8 cellular contexts compared by ENCODE assay signal in genomic region chr7:73519867-73520672, GRCh38. TPM values are rescaled to one million over a fixed set of nuclear protein-coding genes. Genes with fewer than 3 reads are reported as not detected.
A peak's percentile ranks its signal among the peaks of the same experiment; 100 is the strongest.
DNase-seq lines count a peak whose midpoint lies in the region; ATAC-seq and TF ChIP-seq lines count a peak whose summit lies in the region.

No MANE protein-coding gene starts in this region.

- H3K36me3 Mint-ChIP-seq in central memory CD8-positive, alpha-beta T cell (ENCODE audit: insufficient read depth) = peaks cover 32% of the 10 kb centered on the region

- no peaks in the 10 kb centered on the region for H3K9me3 ChIP-seq in Peyer's patch
- no peaks in the 10 kb centered on the region for H3K9me3 ChIP-seq in muscle layer of colon (ENCODE audit: low read length)

- no peaks in the 10 kb centered on the region for H3K27me3 Mint-ChIP-seq in central memory CD8-positive, alpha-beta T cell

- H3K27me3 ChIP-seq in Peyer's patch = no peaks in the 10 kb centered on the region
- no peaks in the 10 kb centered on the region for H3K27me3 ChIP-seq in muscle layer of colon (ENCODE audit: control insufficient read depth in 1 of 2, insufficient read depth in 2 of 2, low read length in 2 of 2)

- H3K36me3 ChIP-seq in Peyer's patch (peaks cover 0 to 22% (median 0%) of the 10 kb centered on the region in 3 donors), muscle layer of colon (ENCODE audit: insufficient read depth, low read length) (peaks cover 15% of the 10 kb centered on the region)

- peaks cover 60% of the 10 kb centered on the region for H3K4me1 Mint-ChIP-seq in central memory CD8-positive, alpha-beta T cell

- peaks cover 0 to 28% (median 9%) of the 10 kb centered on the region in 4 donors for H3K4me1 ChIP-seq in Peyer's patch
- H3K4me1 ChIP-seq in muscle layer of colon (ENCODE audit: insufficient read depth, low read length) = peaks cover 34% of the 10 kb centered on the region

- no peaks in the 10 kb centered on the region for H3K9me3 Mint-ChIP-seq in central memory CD8-positive, alpha-beta T cell

- DNase-seq in ELF-1 (ENCODE audit: low read depth, low spot score) (peak; percentile 44), Peyer's patch (no peak), anterior cingulate cortex (lab: John Stamatoyannopoulos, UW) (no peak), NCI-H226 (no peak)
- no peak for DNase-seq in central memory CD8-positive, alpha-beta T cell (ENCODE audit: low spot score in 2 of 2)

- peak overlapping the region; percentile 96 for H3K4me3 Mint-ChIP-seq in central memory CD8-positive, alpha-beta T cell

- H3K9ac ChIP-seq in muscle layer of colon (ENCODE audit: low read length) = peak overlapping the region; percentile 49

- H3K27ac ChIP-seq in Peyer's patch (peak overlapping the region in 3 of 4 donors; percentile 3 to 97 (median 32)), muscle layer of colon (ENCODE audit: low read depth, low read length) (peak overlapping the region; percentile 91)

- TF ChIP-seq POLR2A in Peyer's patch (IDR thresholded peaks at IDR 0.05) = no peak

- no peak for TF ChIP-seq CTCF in Peyer's patch (IDR thresholded peaks at IDR 0.05)

- no peak for ATAC-seq in central memory CD8-positive, alpha-beta T cell (replicated peaks; ENCODE audit: extremely low read depth, poor library complexity, severe bottlenecking)
- ATAC-seq in GM19467 (IDR thresholded peaks at IDR 0.05; ENCODE audit: unreplicated experiment) = no peak
- ATAC-seq in HG02852 (IDR thresholded peaks at IDR 0.05; ENCODE audit: unreplicated experiment) = no peak

- H3K4me3 ChIP-seq in Peyer's patch = peak overlapping the region; percentile 74 to 100 (median 94)
- peak overlapping the region in 1 of 2 donors; percentile 49 for H3K4me3 ChIP-seq in muscle layer of colon (ENCODE audit: low read depth in 1 of 2, low read length in 2 of 2)

- peak overlapping the region; percentile 91 for H3K27ac Mint-ChIP-seq in central memory CD8-positive, alpha-beta T cell (ENCODE audit: low read depth)

RNA-seq across cellular contexts. Expression of gene BAZ1B, which starts 2.0 kb away (rescaled TPM):
- 100 to 1,000 TPM in 1 of 4 donors, 10 to 100 TPM in 3; 38.6 to 162 (median 52.6) TPM for total RNA-seq in Peyer's patch

RNA-seq across cellular contexts. Expression of gene BCL7B, which starts 37.4 kb away (rescaled TPM):
- total RNA-seq in Peyer's patch = 10 to 100 TPM; 63.5 to 73.4 (median 70.6) TPM

RNA-seq across cellular contexts. Expression of gene TBL2, which starts 58.3 kb away (rescaled TPM):
- 10 to 100 TPM; 35.6 to 61.9 (median 46.1) TPM for total RNA-seq in Peyer's patch
